Comparison of ENCODE assay signal across 1 cellular context in the genomic region with DNA sequence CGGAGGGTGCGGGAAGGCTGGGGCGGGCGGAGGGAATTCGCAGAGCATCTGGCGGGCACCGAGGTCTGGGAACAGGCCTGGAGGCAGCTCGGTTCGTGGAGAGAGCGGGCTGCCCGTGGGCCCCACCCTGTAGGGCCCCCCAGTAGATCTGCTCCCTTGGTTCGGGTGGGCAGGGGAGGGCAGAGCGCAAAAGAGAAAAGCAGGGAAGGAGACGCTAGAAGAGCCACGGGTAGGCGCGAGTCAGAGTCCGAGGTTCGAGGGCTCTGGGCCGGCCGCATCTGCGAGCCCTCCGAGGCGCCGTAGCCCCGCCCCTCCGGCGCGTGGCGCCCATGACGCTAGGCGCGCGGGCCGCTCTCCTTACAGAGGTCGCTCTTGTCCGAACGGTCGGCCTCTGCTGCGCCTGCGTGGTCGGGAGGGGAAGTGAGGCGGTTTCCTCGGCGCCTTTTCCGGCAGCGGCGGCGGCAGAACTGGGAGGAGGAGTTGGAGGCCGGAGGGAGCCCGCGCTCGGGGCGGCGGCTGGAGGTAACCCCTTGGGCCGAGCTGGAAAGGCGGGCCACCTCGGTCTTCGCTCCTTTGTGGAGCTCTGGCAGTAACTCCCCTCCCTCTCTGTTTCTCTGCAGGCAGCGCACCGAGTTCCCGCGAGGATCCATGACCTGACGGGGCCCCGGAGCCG.
TF ChIP-seq lines count a peak whose summit lies in the region.

Gene ARF6 (plus strand): TSS at position 447 of the 673 bp plus-strand sequence. CDS start 655 bp downstream, outside the sequence.

TF ChIP-seq in HepG2, 621 proteins besides CTCF, POLR2A, EP300 and RAD21 (continued from another document and continues in another):
- TF ChIP-seq ZNF574 (CRISPR knock-in tag; IDR thresholded peaks at IDR 0.05) (peak; percentile 93), ZNF800 (CRISPR knock-in tag; IDR thresholded peaks at IDR 0.05) (peak; percentile 50; the same call in 1 of the 2 replicates), HNF1A (IDR thresholded peaks at IDR 0.05; ENCODE audit: low read depth) (no peak; the same call in 1 of the 2 replicates), HNF1A (CRISPR knock-in tag; IDR thresholded peaks at IDR 0.05; ENCODE audit: borderline replicate concordance) (peak; percentile 87), CEBPB (IDR thresholded peaks at IDR 0.05; ENCODE audit: borderline replicate concordance, low read depth, low read length) (no peak), CREB1 (IDR thresholded peaks at IDR 0.05) (peak; percentile 81), CREB1 (CRISPR knock-in tag; IDR thresholded peaks at IDR 0.05) (peak; percentile 62; the same call in 1 of the 2 replicates), NR0B2 (CRISPR knock-in tag; IDR thresholded peaks at IDR 0.05) (peak; percentile 85), ZNF205 (CRISPR knock-in tag; IDR thresholded peaks at IDR 0.05) (no peak), ZNF740 (CRISPR knock-in tag; IDR thresholded peaks at IDR 0.05) (0 out of 2 replicates have a peak, but pooled peaks have one; percentile 12), TRIM24 (CRISPR knock-in tag; IDR thresholded peaks at IDR 0.05) (no peak), LCORL (IDR thresholded peaks at IDR 0.05) (no peak), LCORL (CRISPR knock-in tag; IDR thresholded peaks at IDR 0.05) (0 out of 2 replicates have a peak, but pooled peaks have one; percentile 31), ZNF207 (IDR thresholded peaks at IDR 0.05; ENCODE audit: borderline replicate concordance) (no peak), FUBP1 (CRISPR knock-in tag; IDR thresholded peaks at IDR 0.05; ENCODE audit: borderline replicate concordance) (0 out of 2 replicates have a peak, but pooled peaks have one; percentile 71), USF2 (IDR thresholded peaks at IDR 0.05; ENCODE audit: low read depth, low read length) (no peak), USF2 (CRISPR knock-in tag; IDR thresholded peaks at IDR 0.05; ENCODE audit: borderline replicate concordance) (0 out of 2 replicates have a peak, but pooled peaks have one; percentile 53), DMAP1 (CRISPR knock-in tag; IDR thresholded peaks at IDR 0.05) (peak; percentile 93), IRF2 (CRISPR knock-in tag; IDR thresholded peaks at IDR 0.05) (peak; percentile 72; the same call in 1 of the 2 replicates), ZNF350 (CRISPR knock-in tag; IDR thresholded peaks at IDR 0.05; ENCODE audit: borderline replicate concordance, low read depth) (peak; percentile 79), ZNF564 (CRISPR knock-in tag; IDR thresholded peaks at IDR 0.05) (peak; percentile 90), MYNN (CRISPR knock-in tag; IDR thresholded peaks at IDR 0.05; ENCODE audit: low read depth) (no peak)
- TF ChIP-seq, protein P1, sequence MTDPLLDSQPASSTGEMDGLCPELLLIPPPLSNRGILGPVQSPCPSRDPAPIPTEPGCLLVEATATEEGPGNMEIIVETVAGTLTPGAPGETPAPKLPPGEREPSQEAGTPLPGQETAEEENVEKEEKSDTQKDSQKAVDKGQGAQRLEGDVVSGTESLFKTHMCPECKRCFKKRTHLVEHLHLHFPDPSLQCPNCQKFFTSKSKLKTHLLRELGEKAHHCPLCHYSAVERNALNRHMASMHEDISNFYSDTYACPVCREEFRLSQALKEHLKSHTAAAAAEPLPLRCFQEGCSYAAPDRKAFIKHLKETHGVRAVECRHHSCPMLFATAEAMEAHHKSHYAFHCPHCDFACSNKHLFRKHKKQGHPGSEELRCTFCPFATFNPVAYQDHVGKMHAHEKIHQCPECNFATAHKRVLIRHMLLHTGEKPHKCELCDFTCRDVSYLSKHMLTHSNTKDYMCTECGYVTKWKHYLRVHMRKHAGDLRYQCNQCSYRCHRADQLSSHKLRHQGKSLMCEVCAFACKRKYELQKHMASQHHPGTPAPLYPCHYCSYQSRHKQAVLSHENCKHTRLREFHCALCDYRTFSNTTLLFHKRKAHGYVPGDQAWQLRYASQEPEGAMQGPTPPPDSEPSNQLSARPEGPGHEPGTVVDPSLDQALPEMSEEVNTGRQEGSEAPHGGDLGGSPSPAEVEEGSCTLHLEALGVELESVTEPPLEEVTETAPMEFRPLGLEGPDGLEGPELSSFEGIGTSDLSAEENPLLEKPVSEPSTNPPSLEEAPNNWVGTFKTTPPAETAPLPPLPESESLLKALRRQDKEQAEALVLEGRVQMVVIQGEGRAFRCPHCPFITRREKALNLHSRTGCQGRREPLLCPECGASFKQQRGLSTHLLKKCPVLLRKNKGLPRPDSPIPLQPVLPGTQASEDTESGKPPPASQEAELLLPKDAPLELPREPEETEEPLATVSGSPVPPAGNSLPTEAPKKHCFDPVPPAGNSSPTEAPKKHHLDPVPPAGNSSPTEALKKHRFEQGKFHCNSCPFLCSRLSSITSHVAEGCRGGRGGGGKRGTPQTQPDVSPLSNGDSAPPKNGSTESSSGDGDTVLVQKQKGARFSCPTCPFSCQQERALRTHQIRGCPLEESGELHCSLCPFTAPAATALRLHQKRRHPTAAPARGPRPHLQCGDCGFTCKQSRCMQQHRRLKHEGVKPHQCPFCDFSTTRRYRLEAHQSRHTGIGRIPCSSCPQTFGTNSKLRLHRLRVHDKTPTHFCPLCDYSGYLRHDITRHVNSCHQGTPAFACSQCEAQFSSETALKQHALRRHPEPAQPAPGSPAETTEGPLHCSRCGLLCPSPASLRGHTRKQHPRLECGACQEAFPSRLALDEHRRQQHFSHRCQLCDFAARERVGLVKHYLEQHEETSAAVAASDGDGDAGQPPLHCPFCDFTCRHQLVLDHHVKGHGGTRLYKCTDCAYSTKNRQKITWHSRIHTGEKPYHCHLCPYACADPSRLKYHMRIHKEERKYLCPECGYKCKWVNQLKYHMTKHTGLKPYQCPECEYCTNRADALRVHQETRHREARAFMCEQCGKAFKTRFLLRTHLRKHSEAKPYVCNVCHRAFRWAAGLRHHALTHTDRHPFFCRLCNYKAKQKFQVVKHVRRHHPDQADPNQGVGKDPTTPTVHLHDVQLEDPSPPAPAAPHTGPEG (CRISPR knock-in tag; IDR thresholded peaks at IDR 0.05): peak; percentile 48
- TF ChIP-seq, protein P2, sequence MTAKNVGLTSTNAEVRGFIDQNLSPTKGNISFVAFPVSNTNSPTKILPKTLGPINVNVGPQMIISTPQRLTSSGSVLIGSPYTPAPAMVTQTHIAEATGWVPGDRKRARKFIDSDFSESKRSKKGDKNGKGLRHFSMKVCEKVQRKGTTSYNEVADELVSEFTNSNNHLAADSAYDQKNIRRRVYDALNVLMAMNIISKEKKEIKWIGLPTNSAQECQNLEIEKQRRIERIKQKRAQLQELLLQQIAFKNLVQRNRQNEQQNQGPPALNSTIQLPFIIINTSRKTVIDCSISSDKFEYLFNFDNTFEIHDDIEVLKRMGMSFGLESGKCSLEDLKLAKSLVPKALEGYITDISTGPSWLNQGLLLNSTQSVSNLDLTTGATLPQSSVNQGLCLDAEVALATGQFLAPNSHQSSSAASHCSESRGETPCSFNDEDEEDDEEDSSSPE (CRISPR knock-in tag; IDR thresholded peaks at IDR 0.05): peak; percentile 93
